ENCODE assay signal across 18 cellular contexts in the genomic region with DNA sequence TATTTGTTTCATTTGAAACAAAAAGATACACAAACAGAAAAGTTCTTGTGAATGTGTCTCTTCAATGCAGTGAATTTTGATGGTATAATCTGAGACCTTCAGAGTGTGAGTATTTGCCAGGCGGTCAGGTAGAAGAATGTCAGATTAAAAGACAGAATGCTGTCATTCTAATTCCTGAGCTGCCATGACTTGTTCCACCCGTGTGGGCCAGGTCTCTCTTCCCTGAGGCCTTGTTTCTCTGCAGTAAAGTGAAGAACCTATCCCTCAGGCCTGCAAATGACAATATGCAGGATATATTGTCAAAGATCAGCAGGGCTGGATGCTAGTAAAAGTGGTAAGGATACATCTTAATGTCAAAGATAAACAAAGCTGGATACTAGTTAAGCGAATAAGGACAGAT.
DNase-seq lines count a peak whose midpoint lies in the region; ATAC-seq and TF ChIP-seq lines count a peak whose summit lies in the region.
"Had no signal": no experiment of that assay in that cellular context is flagged by ENCODE, and none has a peak within 500 bp of the region (broad histone marks: within the 10 kb centered on the region; RNA-seq: fewer than 3 reads in every experiment).

No MANE protein-coding gene starts in this region.

- no peak overlapping the region for H2AFZ ChIP-seq in trophoblast cell (ENCODE audit: insufficient read depth, low read length, poor library complexity)

- H2AK5ac ChIP-seq in trophoblast cell (ENCODE audit: low read length): no peak overlapping the region

- no peak for TF ChIP-seq CTCF in cardiac muscle cell (IDR thresholded peaks at IDR 0.05; ENCODE audit: low read depth, low read length)
- TF ChIP-seq CTCF in heart left ventricle (IDR thresholded peaks at IDR 0.05): no peak
- no peak for TF ChIP-seq CTCF in epithelial cell of esophagus (IDR thresholded peaks at IDR 0.05; ENCODE audit: insufficient read depth, low read depth, low read length, missing control alignments)

- no peak overlapping the region for H2BK12ac ChIP-seq in trophoblast cell (ENCODE audit: low read length)

- H3K36me3 ChIP-seq in cardiac muscle cell (peaks cover 47% of the 10 kb centered on the region), heart left ventricle (peaks cover 0 to 96% (median 17%) of the 10 kb centered on the region in 9 donors), trophoblast cell (ENCODE audit: control insufficient read depth in 1 of 2, insufficient read depth in 2 of 2, low read length in 2 of 2) (peaks cover 4 to 7% of the 10 kb centered on the region in 2 experiments)
- H3K36me3 ChIP-seq: BLaER1, HAP-1 had no signal

- H3K79me2 ChIP-seq in trophoblast cell (ENCODE audit: control insufficient read depth, insufficient read depth, low read length, poor library complexity): no peaks in the 10 kb centered on the region

- H3K9me3 ChIP-seq in cardiac muscle cell (ENCODE audit: low read depth) (no peaks in the 10 kb centered on the region), heart left ventricle (no peaks in the 10 kb centered on the region), trophoblast cell (ENCODE audit: insufficient read depth, low read depth, low read length) (no peaks in the 10 kb centered on the region)
- H3K9me3 ChIP-seq: BLaER1, HAP-1 had no signal

- ATAC-seq in heart left ventricle (no peak), HG02571 (IDR thresholded peaks at IDR 0.05; ENCODE audit: unreplicated experiment) (no peak)
- ATAC-seq: CD8-positive, alpha-beta T cell had no signal

- H4K8ac ChIP-seq in trophoblast cell (ENCODE audit: low read depth, low read length): no peak overlapping the region

- H3K27ac ChIP-seq in cardiac muscle cell (peak overlapping the region; percentile 11), heart left ventricle (no peak overlapping the region), trophoblast cell (ENCODE audit: low read depth, low read length) (peak overlapping the region; percentile 48)
- H3K27ac ChIP-seq: 22Rv1, BLaER1, C4-2B had no signal

- H3K79me1 ChIP-seq in trophoblast cell (ENCODE audit: low read length): no peaks in the 10 kb centered on the region

- TF ChIP-seq POLR2A in heart left ventricle (IDR thresholded peaks at IDR 0.05): no peak

- DNase-seq in cardiac muscle cell (ENCODE audit: low read depth in 1 of 2, low spot score in 1 of 2) (no peak), heart left ventricle (no peak), epithelial cell of esophagus (ENCODE audit: low read depth) (peak; percentile 29), trophoblast cell (peak; percentile 57 to 83), SHP77 treated with DMSO at 0.1 percent for 48 hours (lab: John Stamatoyannopoulos, UW) (no peak)
- DNase-seq in NK-92 treated with Interleukin-12 subunit alpha and Interleukin-12 subunit beta, amount 100 ng/mL, for 24 hours (lab: John Stamatoyannopoulos, UW): no peak
- DNase-seq: Caco-2; CD4-positive, CD25-positive, alpha-beta regulatory T cell; CD8-positive, alpha-beta T cell; DMS 273 treated with DMSO at 0.1 percent for 48 hours; DMS79; GOT3; HFFc6 had no signal

- no peaks in the 10 kb centered on the region for H3K4me1 ChIP-seq in cardiac muscle cell (ENCODE audit: low read depth)
- H3K4me1 ChIP-seq in heart left ventricle: peaks cover 0 to 19% (median 5%) of the 10 kb centered on the region in 12 donors
- no peaks in the 10 kb centered on the region for H3K4me1 ChIP-seq in trophoblast cell (ENCODE audit: control insufficient read depth in 1 of 2, insufficient read depth in 2 of 2, low read length in 2 of 2)
- H3K4me1 ChIP-seq: BLaER1, Caco-2, HAP-1 had no signal

- H2BK5ac ChIP-seq in trophoblast cell (ENCODE audit: low read depth, low read length, poor library complexity): no peak overlapping the region

- no peak overlapping the region for H3K4me2 ChIP-seq in trophoblast cell (ENCODE audit: low read length)
- H3K4me2 ChIP-seq: BLaER1 had no signal

- H3K27me3 ChIP-seq in cardiac muscle cell (no peaks in the 10 kb centered on the region), heart left ventricle (no peaks in the 10 kb centered on the region), trophoblast cell (ENCODE audit: insufficient read depth, low read length) (no peaks in the 10 kb centered on the region)
- H3K27me3 ChIP-seq: BLaER1 had no signal

- H3K23ac ChIP-seq in trophoblast cell (ENCODE audit: low read length): no peak overlapping the region

- H3K9ac ChIP-seq in trophoblast cell (ENCODE audit: low read length): no peak overlapping the region
- H3K9ac ChIP-seq: BLaER1 had no signal

- H4K12ac ChIP-seq in trophoblast cell (ENCODE audit: low read depth, low read length): no peak overlapping the region

- H4K91ac ChIP-seq in trophoblast cell (ENCODE audit: low read depth, low read length): no peak overlapping the region

- no peak overlapping the region for H3K18ac ChIP-seq in trophoblast cell (ENCODE audit: low read length)

- H2BK120ac ChIP-seq in trophoblast cell (ENCODE audit: insufficient read depth, low read length, poor library complexity): no peak overlapping the region

- no peak overlapping the region for H3K14ac ChIP-seq in trophoblast cell (ENCODE audit: low read length)

- H3K4ac ChIP-seq in trophoblast cell (ENCODE audit: low read depth, low read length): no peak overlapping the region

- intact Hi-C loops in heart left ventricle (cut with DNase I): no loop called here

- WGBS in heart left ventricle, 4 donors: 65 to 68% (median 65%) methylated on average over 3 of the region's 3 CpGs
- no CpG with 5 or more reads among the region's 3 CpGs for WGBS in trophoblast cell (ENCODE audit: extremely low coverage, insufficient coverage, insufficient read length)

- no peak overlapping the region for H3K4me3 ChIP-seq in cardiac muscle cell
- no peak overlapping the region for H3K4me3 ChIP-seq in heart left ventricle
- H3K4me3 ChIP-seq in epithelial cell of esophagus (ENCODE audit: low read length): no peak overlapping the region
- H3K4me3 ChIP-seq in trophoblast cell (ENCODE audit: low read depth, low read length): no peak overlapping the region
- H3K4me3 ChIP-seq: BLaER1, HAP-1 had no signal

Comparison
In these comparisons a context has a peak if more than half of its experiments do, and no peak if none do; other contexts are left out.
1. H3K27ac ChIP-seq: peak in cardiac muscle cell (single experiment) and trophoblast cell (single experiment); none in heart left ventricle (0 of 12).
2. DNase-seq: peak in epithelial cell of esophagus (single experiment) and trophoblast cell (2 of 2); none in cardiac muscle cell (0 of 2), heart left ventricle (0 of 5), SHP77 treated with DMSO at 0.1 percent for 48 hours (single experiment) and NK-92 treated with Interleukin-12 subunit alpha and Interleukin-12 subunit beta, amount 100 ng/mL, for 24 hours (single experiment).